Comparison of ENCODE assay signal across 20 cellular contexts in genomic region chr3:140436421-140436820, GRCh38.
DNase-seq lines count a peak whose midpoint lies in the region; ATAC-seq and TF ChIP-seq lines count a peak whose summit lies in the region.
"Had no signal": no experiment of that assay in that cellular context is flagged by ENCODE, and none has a peak within 500 bp of the region (broad histone marks: within the 10 kb centered on the region; RNA-seq: fewer than 3 reads in every experiment).

No MANE protein-coding gene starts in this region.

- peak overlapping the region; percentile 39 for H2BK15ac ChIP-seq in neuronal stem cell (ENCODE audit: low read length)

- H3K9me3 ChIP-seq in neuronal stem cell (replicated peaks in 1 of 2; ENCODE audit: control insufficient read depth in 2 of 2, insufficient read depth in 1 of 2, low read depth in 1 of 2, low read length in 2 of 2) = no peaks in the 10 kb centered on the region
- H3K9me3 ChIP-seq: A549; BLaER1 treated with 17β-estradiol and CSF1 and Interleukin-3, amounts not matched to agents 10 nM and 100 nM; Caco-2 had no signal

- H3K18ac ChIP-seq in neuronal stem cell (ENCODE audit: low read length) = peak overlapping the region; percentile 61

- H3K9ac ChIP-seq in neuronal stem cell (ENCODE audit: low read depth, low read length, poor library complexity) = no peak overlapping the region
- H3K9ac ChIP-seq: BLaER1 treated with 17β-estradiol and CSF1 and Interleukin-3, amounts not matched to agents 10 nM and 100 nM had no signal

- H3K36me3 ChIP-seq in GM23338 (ENCODE audit: insufficient read depth) = no peaks in the 10 kb centered on the region
- H3K36me3 ChIP-seq in neuronal stem cell (replicated peaks in 1 of 2; ENCODE audit: control insufficient read depth in 2 of 2, insufficient read depth in 2 of 2, low read length in 2 of 2) = no peaks in the 10 kb centered on the region
- H3K36me3 ChIP-seq: BLaER1 treated with 17β-estradiol and CSF1 and Interleukin-3, amounts not matched to agents 10 nM and 100 nM had no signal

- TF ChIP-seq CTCF in GM23338 (conservative IDR thresholded peaks at IDR 0.05; ENCODE audit: low read depth in 2 of 2) (no peak), chondrocyte (IDR thresholded peaks at IDR 0.05) (no peak)

- no peaks in the 10 kb centered on the region for H4K20me1 ChIP-seq in GM23338 (replicated peaks; ENCODE audit: insufficient read depth)
- H4K20me1 ChIP-seq: BLaER1 treated with 17β-estradiol and CSF1 and Interleukin-3, amounts not matched to agents 10 nM and 100 nM had no signal

- H3K27ac ChIP-seq in GM23338 (ENCODE audit: low read depth) (no peak overlapping the region), neuronal stem cell (replicated peaks; ENCODE audit: low read length) (no peak overlapping the region)
- H3K27ac ChIP-seq: 22Rv1; A549; BLaER1 treated with 17β-estradiol and CSF1 and Interleukin-3, amounts not matched to agents 10 nM and 100 nM; C4-2B had no signal

- no peak overlapping the region for H2AK5ac ChIP-seq in neuronal stem cell (ENCODE audit: low read depth, low read length)

- H4K8ac ChIP-seq in neuronal stem cell (ENCODE audit: low read depth, low read length) = no peak overlapping the region

- no peaks in the 10 kb centered on the region for H3F3A ChIP-seq in GM23338 (replicated peaks; ENCODE audit: low read depth)

- no peaks in the 10 kb centered on the region for H3K79me2 ChIP-seq in GM23338 (replicated peaks; ENCODE audit: insufficient read depth)

- H3K9me2 ChIP-seq in GM23338 (ENCODE audit: insufficient read depth) = peaks cover 7% of the 10 kb centered on the region; the same call in 1 of the 2 replicates

- H3K4ac ChIP-seq in neuronal stem cell (ENCODE audit: low read length) = no peak overlapping the region

- ATAC-seq in activated CD8-positive, alpha-beta memory T cell treated with anti-CD3 and anti-CD28 coated beads, Interleukin-2, amount 10 ng/mL, durations not matched to agents 7 days and 5 days = no peak
- ATAC-seq in GM23338 = no peak
- ATAC-seq: A549; CD8-positive, alpha-beta T cell had no signal

- DNase-seq in activated CD8-positive, alpha-beta memory T cell treated with anti-CD3 and anti-CD28 coated beads, Interleukin-2, amount 10 ng/mL, durations not matched to agents 7 days and 5 days = peak; percentile 11
- DNase-seq in activated CD8-positive, alpha-beta memory T cell treated with anti-CD3 and anti-CD28 coated beads for 24 hours = no peak
- DNase-seq in GM23338 (ENCODE audit: low spot score) (no peak), chondrocyte (ENCODE audit: low spot score) (no peak), neuronal stem cell (ENCODE audit: low spot score) (no peak), T-helper 2 cell (no peak), NCI-H510A treated with DMSO at 0.1 percent for 48 hours (lab: John Stamatoyannopoulos, UW) (no peak)
- DNase-seq in activated CD4-positive, CD25-positive, alpha-beta regulatory T cell (lab: John Stamatoyannopoulos, UW) = no peak
- DNase-seq: AML-193; Caco-2; Calu3; CD4-positive, alpha-beta T cell; CD8-positive, alpha-beta T cell; DMS79 treated with DMSO at 0.1 percent for 48 hours; GF-D8 had no signal

- H3K27me3 ChIP-seq in GM23338 (ENCODE audit: insufficient read depth) = no peaks in the 10 kb centered on the region
- no peaks in the 10 kb centered on the region for H3K27me3 ChIP-seq in neuronal stem cell (ENCODE audit: control insufficient read depth in 3 of 3, insufficient read depth in 3 of 3, low read depth in 1 of 3, low read length in 3 of 3)
- H3K27me3 ChIP-seq: BLaER1 treated with 17β-estradiol and CSF1 and Interleukin-3, amounts not matched to agents 10 nM and 100 nM had no signal

- no peaks in the 10 kb centered on the region for H3K27me3 Mint-ChIP-seq in activated CD8-positive, alpha-beta memory T cell treated with anti-CD3 and anti-CD28 coated beads, Interleukin-2, amount 10 ng/mL, durations not matched to agents 7 days and 5 days
- H3K27me3 Mint-ChIP-seq in GM23338 (ENCODE audit: insufficient read depth, low read depth, poor library complexity) = no peaks in the 10 kb centered on the region
- H3K27me3 Mint-ChIP-seq in chondrocyte (ENCODE audit: low read depth) = no peaks in the 10 kb centered on the region

- WGBS in neuronal stem cell (ENCODE audit: extremely low coverage in 2 of 2, insufficient read length in 2 of 2, insufficient replicate concordance in 1 of 2), 2 donors = no CpG with 5 or more reads among the region's 4 CpGs

- no peaks in the 10 kb centered on the region for H3K36me3 Mint-ChIP-seq in activated CD8-positive, alpha-beta memory T cell treated with anti-CD3 and anti-CD28 coated beads, Interleukin-2, amount 10 ng/mL, durations not matched to agents 7 days and 5 days
- H3K36me3 Mint-ChIP-seq in GM23338 (ENCODE audit: low read depth) = no peaks in the 10 kb centered on the region
- no peaks in the 10 kb centered on the region for H3K36me3 Mint-ChIP-seq in chondrocyte (ENCODE audit: low read depth)
- H3K36me3 Mint-ChIP-seq: CD8-positive, alpha-beta T cell had no signal

- no peak overlapping the region for H2BK5ac ChIP-seq in neuronal stem cell (ENCODE audit: low read length)

- H3K4me3 ChIP-seq in GM23338 = no peak overlapping the region
- H3K4me3 ChIP-seq in neuronal stem cell (ENCODE audit: low read length in 2 of 2) = no peak overlapping the region
- H3K4me3 ChIP-seq: A549; BLaER1 treated with 17β-estradiol and CSF1 and Interleukin-3, amounts not matched to agents 10 nM and 100 nM had no signal

- no peaks in the 10 kb centered on the region for H3K79me1 ChIP-seq in neuronal stem cell (ENCODE audit: low read depth, low read length)

- H4K91ac ChIP-seq in neuronal stem cell (ENCODE audit: low read depth, low read length, poor library complexity) = no peak overlapping the region

- H2BK120ac ChIP-seq in neuronal stem cell (ENCODE audit: low read depth, low read length) = no peak overlapping the region

- H2AFZ ChIP-seq in GM23338 (0 out of 2 replicates have a peak overlapping the region, but pooled peaks have one; percentile 18), neuronal stem cell (ENCODE audit: low read length) (no peak overlapping the region)

- no peaks in the 10 kb centered on the region for H3K9me3 Mint-ChIP-seq in activated CD8-positive, alpha-beta memory T cell treated with anti-CD3 and anti-CD28 coated beads, Interleukin-2, amount 10 ng/mL, durations not matched to agents 7 days and 5 days (ENCODE audit: low read depth)
- H3K9me3 Mint-ChIP-seq in GM23338 (no peaks in the 10 kb centered on the region), chondrocyte (ENCODE audit: low read depth) (no peaks in the 10 kb centered on the region)
- H3K9me3 Mint-ChIP-seq: CD4-positive, alpha-beta T cell; CD8-positive, alpha-beta T cell had no signal

- H3K27ac Mint-ChIP-seq in activated CD8-positive, alpha-beta memory T cell treated with anti-CD3 and anti-CD28 coated beads, Interleukin-2, amount 10 ng/mL, durations not matched to agents 7 days and 5 days = no peak overlapping the region
- H3K27ac Mint-ChIP-seq in GM23338 (no peak overlapping the region), chondrocyte (ENCODE audit: unreplicated experiment) (peak overlapping the region; percentile 42)
- H3K27ac Mint-ChIP-seq: B cell; CD4-positive, alpha-beta T cell; CD8-positive, alpha-beta T cell had no signal

- no peak overlapping the region for H3K14ac ChIP-seq in neuronal stem cell (ENCODE audit: low read length)

- CTCF ChIA-PET in activated CD8-positive, alpha-beta memory T cell treated with anti-CD3 and anti-CD28 coated beads, Interleukin-2, amount 10 ng/mL, durations not matched to agents 7 days and 5 days (lab: Charles Lee) = no interaction called here

- no peaks in the 10 kb centered on the region for H3K4me1 Mint-ChIP-seq in activated CD8-positive, alpha-beta memory T cell treated with anti-CD3 and anti-CD28 coated beads, Interleukin-2, amount 10 ng/mL, durations not matched to agents 7 days and 5 days
- H3K4me1 Mint-ChIP-seq in GM23338 (no peaks in the 10 kb centered on the region), chondrocyte (ENCODE audit: low read depth) (peaks cover 71% of the 10 kb centered on the region)
- H3K4me1 Mint-ChIP-seq: B cell had no signal

- no peak overlapping the region for H3K4me3 Mint-ChIP-seq in activated CD8-positive, alpha-beta memory T cell treated with anti-CD3 and anti-CD28 coated beads, Interleukin-2, amount 10 ng/mL, durations not matched to agents 7 days and 5 days
- H3K4me3 Mint-ChIP-seq in GM23338 (no peak overlapping the region), chondrocyte (ENCODE audit: unreplicated experiment) (no peak overlapping the region)
- H3K4me3 Mint-ChIP-seq: B cell; CD4-positive, alpha-beta T cell; CD8-positive, alpha-beta T cell had no signal

- H3K4me1 ChIP-seq in GM23338 (ENCODE audit: insufficient read depth) (no peaks in the 10 kb centered on the region), neuronal stem cell (ENCODE audit: control insufficient read depth in 2 of 2, insufficient read depth in 1 of 2, low read depth in 1 of 2, low read length in 2 of 2) (peaks cover 0 to 9% of the 10 kb centered on the region in 2 donors)
- H3K4me1 ChIP-seq: BLaER1 treated with 17β-estradiol and CSF1 and Interleukin-3, amounts not matched to agents 10 nM and 100 nM; Caco-2 had no signal

- H3K23ac ChIP-seq in neuronal stem cell (ENCODE audit: low read depth, low read length, poor library complexity) = peak overlapping the region; percentile 44

- no peak overlapping the region for H2BK12ac ChIP-seq in neuronal stem cell (ENCODE audit: low read length)

- H3K4me2 ChIP-seq in GM23338 (no peak overlapping the region), neuronal stem cell (ENCODE audit: insufficient read depth, low read length, poor library complexity, severe bottlenecking) (no peak overlapping the region)
- H3K4me2 ChIP-seq: A549; BLaER1 treated with 17β-estradiol and CSF1 and Interleukin-3, amounts not matched to agents 10 nM and 100 nM had no signal

TF ChIP-seq in GM23338, 12 proteins besides CTCF, POLR2A, EP300 and RAD21:
- no peak for TF ChIP-seq CREB1 (CRISPR knock-in tag; IDR thresholded peaks at IDR 0.05; ENCODE audit: low read depth)
- no peak for TF ChIP-seq ETS1 (IDR thresholded peaks at IDR 0.05)
